In the genomic region with DNA sequence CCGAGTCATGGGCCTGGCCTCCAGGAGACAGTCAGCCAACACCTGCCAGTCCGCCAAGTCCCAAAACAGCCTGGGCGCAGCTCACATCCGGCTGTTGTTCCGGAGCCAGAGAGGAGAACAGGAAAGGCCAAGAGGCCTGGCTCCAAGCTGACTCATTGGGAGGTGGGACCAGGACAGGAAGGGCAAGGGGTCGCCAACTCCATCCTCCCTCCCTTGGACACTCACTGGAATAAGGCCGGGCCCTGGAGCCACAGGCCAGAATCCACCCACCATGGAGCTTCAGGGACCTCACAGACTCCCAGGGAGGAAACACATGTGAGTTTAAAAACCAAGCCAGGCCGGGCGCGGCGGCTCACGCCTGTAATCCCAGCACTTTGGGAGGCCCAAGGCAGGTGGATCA, we compare ENCODE assay signal across 9 cellular contexts. TPM values are rescaled to one million over a fixed set of nuclear protein-coding genes. Genes with fewer than 3 reads are reported as not detected.
DNase-seq lines count a peak whose midpoint lies in the region; ATAC-seq and TF ChIP-seq lines count a peak whose summit lies in the region.
"Had no signal": no experiment of that assay in that cellular context is flagged by ENCODE, and none has a peak within 500 bp of the region (broad histone marks: within the 10 kb centered on the region; RNA-seq: fewer than 3 reads in every experiment).

No MANE protein-coding gene starts in this region.

- peaks cover 0 to 57% (median 13%) of the 10 kb centered on the region in 6 donors for H3K4me1 ChIP-seq in spleen

- no peak for TF ChIP-seq CTCF in spleen (IDR thresholded peaks at IDR 0.05 in 8 of 11, conservative IDR thresholded peaks at IDR 0.05 in 3 of 11)

- no peak for TF ChIP-seq POLR2A in spleen (IDR thresholded peaks at IDR 0.05)

- H3K9me3 ChIP-seq in spleen: no peaks in the 10 kb centered on the region

- H3K36me3 ChIP-seq in spleen: no peaks in the 10 kb centered on the region

- H3K27me3 ChIP-seq in spleen (replicated peaks in 1 of 7): no peaks in the 10 kb centered on the region

- H3K4me3 ChIP-seq in spleen: no peak overlapping the region

- H3K27ac ChIP-seq in caudate nucleus (ENCODE audit: low read depth, low read length) (peak overlapping the region; percentile 11), spleen (peak overlapping the region; percentile 19 to 81 (median 70))

- ATAC-seq in GM19395 (IDR thresholded peaks at IDR 0.05; ENCODE audit: unreplicated experiment) (no peak), GM18502 (IDR thresholded peaks at IDR 0.05; ENCODE audit: poor library complexity, unreplicated experiment) (no peak)

- intact Hi-C loops in spleen (cut with DNase I; ENCODE audit: low total_unique reads): no loop called here

- WGBS in spleen, 5 donors: 40 to 54% (median 45%) methylated on average over 7 to 12 of the region's 12 CpGs

- peak; percentile 96 for DNase-seq in HCEC 1CT
- DNase-seq in caudate nucleus (lab: John Stamatoyannopoulos, UW): peak in 9 of 61 donors; percentile 3 to 62 (median 17)
- DNase-seq in islet precursor cell: peak; percentile 83
- peak; percentile 84 for DNase-seq in spleen
- DNase-seq in iPS-NIHi11 (ENCODE audit: low spot score): no peak
- no peak for DNase-seq in activated CD4-positive, alpha-beta T cell treated with anti-CD3 and anti-CD28 coated beads, Interleukin-2, amount 50 U/mL, for 1 hour
- DNase-seq: Calu3 had no signal

RNA-seq across cellular contexts. Expression of a gene that starts 25.1 kb away (rescaled TPM):
- 10 to 100 TPM; 60.9 to 99.6 (median 73.8) TPM for total RNA-seq in spleen
- polyA plus RNA-seq in spleen: 10 to 100 TPM; 17.0 to 32.2 (median 27.0) TPM

Comparison
In these comparisons a context has a peak if more than half of its experiments do, and no peak if none do; other contexts are left out.
1. DNase-seq: peak in HCEC 1CT (single experiment), islet precursor cell (single experiment) and spleen (single experiment); none in iPS-NIHi11 (single experiment) and activated CD4-positive, alpha-beta T cell treated with anti-CD3 and anti-CD28 coated beads, Interleukin-2, amount 50 U/mL, for 1 hour (single experiment).